Comparison of ENCODE assay signal across 17 cellular contexts in genomic region chr10:87920538-87920937, GRCh38. TPM values are rescaled to one million over a fixed set of nuclear protein-coding genes. Genes with fewer than 3 reads are reported as not detected.
DNase-seq lines count a peak whose midpoint lies in the region; ATAC-seq, FAIRE-seq and TF ChIP-seq lines count a peak whose summit lies in the region.
"Had no signal": no experiment of that assay in that cellular context is flagged by ENCODE, and none has a peak within 500 bp of the region (broad histone marks: within the 10 kb centered on the region; RNA-seq: fewer than 3 reads in every experiment).

No MANE protein-coding gene starts in this region.

- TF ChIP-seq EP300 in HepG2 (IDR thresholded peaks at IDR 0.05; ENCODE audit: low read depth in 2 of 2, low read length in 2 of 2) (no peak), HepG2 (CRISPR knock-in tag; IDR thresholded peaks at IDR 0.05; ENCODE audit: borderline replicate concordance) (no peak)

- H3K27me3 Mint-ChIP-seq in astrocyte (ENCODE audit: low read depth, unreplicated experiment) = no peaks in the 10 kb centered on the region
- H3K27me3 Mint-ChIP-seq in stimulated activated naive B cell treated with anti-CD40 and anti-IgM and Interleukin-4, amounts not matched to agents 10 μg/mL and 1 μg/mL and 100 μg/mL, for 72 hours = no peaks in the 10 kb centered on the region
- no peaks in the 10 kb centered on the region for H3K27me3 Mint-ChIP-seq in activated CD8-positive, alpha-beta memory T cell treated with anti-CD3 and anti-CD28 coated beads, Interleukin-2, amount 10 ng/mL, durations not matched to agents 7 days and 5 days

- in situ Hi-C loops in HepG2 (cut with HindIII; ENCODE audit: extremely low pct_ligation_motif_present, low pct_unique_long_range_greater_than_20kb) = no loop called here

- peak overlapping the region; percentile 6 for H3K4me3 Mint-ChIP-seq in astrocyte (ENCODE audit: unreplicated experiment)
- no peak overlapping the region for H3K4me3 Mint-ChIP-seq in stimulated activated naive B cell treated with anti-CD40 and anti-IgM and Interleukin-4, amounts not matched to agents 10 μg/mL and 1 μg/mL and 100 μg/mL, for 72 hours
- no peak overlapping the region for H3K4me3 Mint-ChIP-seq in activated CD8-positive, alpha-beta memory T cell treated with anti-CD3 and anti-CD28 coated beads, Interleukin-2, amount 10 ng/mL, durations not matched to agents 7 days and 5 days
- H3K4me3 Mint-ChIP-seq: CD8-positive, alpha-beta T cell; H9 had no signal

- H3K4me1 Mint-ChIP-seq in astrocyte (ENCODE audit: low read depth, unreplicated experiment) = peaks cover 35% of the 10 kb centered on the region
- peaks cover 44 to 84% of the 10 kb centered on the region in 2 donors for H3K4me1 Mint-ChIP-seq in stimulated activated naive B cell treated with anti-CD40 and anti-IgM and Interleukin-4, amounts not matched to agents 10 μg/mL and 1 μg/mL and 100 μg/mL, for 72 hours
- H3K4me1 Mint-ChIP-seq in activated CD8-positive, alpha-beta memory T cell treated with anti-CD3 and anti-CD28 coated beads, Interleukin-2, amount 10 ng/mL, durations not matched to agents 7 days and 5 days = peaks cover 20% of the 10 kb centered on the region

- no TSS peak for BruUV-seq in HepG2 (replicated peaks; lab: Mats Ljungman, UMichigan)

- intact Hi-C loops in HepG2 (cut with micrococcal nuclease; ENCODE audit: unreplicated experiment) = no loop called here
- intact Hi-C loops in right lobe of liver (cut with DNase I) = no loop called here

- no peak for DNase-seq in HepG2 (ENCODE audit: low spot score)
- no peak for DNase-seq in right lobe of liver
- no peak for DNase-seq in astrocyte (ENCODE audit: low read depth)
- no peak for DNase-seq in stimulated activated naive B cell treated with anti-CD40 and anti-IgM and Interleukin-4, amounts not matched to agents 10 μg/mL and 1 μg/mL and 100 μg/mL, for 72 hours
- DNase-seq in AML-193 (lab: John Stamatoyannopoulos, UW) = no peak
- no peak for DNase-seq in T-helper 9 cell
- no peak for DNase-seq in activated CD8-positive, alpha-beta memory T cell treated with anti-CD3 and anti-CD28 coated beads, Interleukin-2, amount 10 ng/mL, durations not matched to agents 7 days and 5 days
- DNase-seq: Calu3; CD8-positive, alpha-beta T cell; DMS79 treated with DMSO at 0.1 percent for 48 hours; H9 had no signal

- no peaks in the 10 kb centered on the region for H4K20me1 ChIP-seq in HepG2 (ENCODE audit: insufficient read depth, low read length)
- H4K20me1 ChIP-seq in astrocyte (ENCODE audit: insufficient read depth, low read length) = peaks cover 98% of the 10 kb centered on the region

- H3K4me2 ChIP-seq in HepG2 (ENCODE audit: low read depth, low read length) (no peak overlapping the region), astrocyte (ENCODE audit: low read length) (no peak overlapping the region)
- H3K4me2 ChIP-seq: A549; BLaER1 treated with 17β-estradiol and CSF1 and Interleukin-3, amounts not matched to agents 10 nM and 100 nM had no signal

- POLR2A ChIA-PET in HepG2 (lab: Yijun Ruan, JAX) (no interaction called here), HEK293 (lab: Yijun Ruan, JAX) (interaction anchor here (0.7 kb wide), 1 partner anchor 844 kb away, joined by 4 read pairs; no protein-coding TSS in a partner anchor)

- H3K4me1 ChIP-seq in HepG2 (ENCODE audit: insufficient read depth, low read length) (peaks cover 6% of the 10 kb centered on the region; the same call in 1 of the 2 replicates), right lobe of liver (peaks cover 0 to 27% (median 0%) of the 10 kb centered on the region in 4 donors), HEK293 (ENCODE audit: control insufficient read depth, insufficient read depth, low read length) (peaks cover 11% of the 10 kb centered on the region), astrocyte (ENCODE audit: insufficient read depth, low read length) (peaks cover 4% of the 10 kb centered on the region)

- H3K9me3 ChIP-seq in HepG2 (ENCODE audit: low read length) (no peaks in the 10 kb centered on the region), right lobe of liver (no peaks in the 10 kb centered on the region), HEK293 (ENCODE audit: control insufficient read depth, insufficient read depth, low read depth, low read length) (no peaks in the 10 kb centered on the region), astrocyte (ENCODE audit: insufficient read depth, low read depth, low read length) (no peaks in the 10 kb centered on the region)
- H3K9me3 ChIP-seq: A549 had no signal

- WGBS in HepG2 (ENCODE audit: low lambda C conversion rate) = 99% methylated on average over 4 of the region's 4 CpGs
- WGBS in right lobe of liver (ENCODE audit: insufficient coverage, low coverage, low lambda C conversion rate, missing lambda C conversion rate) = no CpG with 5 or more reads among the region's 4 CpGs

- H3K27me3 ChIP-seq in HepG2 (ENCODE audit: control insufficient read depth in 1 of 2, insufficient read depth in 2 of 2, low read length in 2 of 2) (no peaks in the 10 kb centered on the region), right lobe of liver (no peaks in the 10 kb centered on the region), astrocyte (ENCODE audit: insufficient read depth, low read length) (no peaks in the 10 kb centered on the region)
- H3K27me3 ChIP-seq: BLaER1 treated with 17β-estradiol and CSF1 and Interleukin-3, amounts not matched to agents 10 nM and 100 nM had no signal

- no peak overlapping the region for H3K27ac Mint-ChIP-seq in astrocyte (ENCODE audit: unreplicated experiment)
- peak overlapping the region; percentile 25 for H3K27ac Mint-ChIP-seq in stimulated activated naive B cell treated with anti-CD40 and anti-IgM and Interleukin-4, amounts not matched to agents 10 μg/mL and 1 μg/mL and 100 μg/mL, for 72 hours
- no peak overlapping the region for H3K27ac Mint-ChIP-seq in activated CD8-positive, alpha-beta memory T cell treated with anti-CD3 and anti-CD28 coated beads, Interleukin-2, amount 10 ng/mL, durations not matched to agents 7 days and 5 days
- H3K27ac Mint-ChIP-seq: CD8-positive, alpha-beta T cell had no signal

- TF ChIP-seq POLR2A in HepG2 (IDR thresholded peaks at IDR 0.05; ENCODE audit: insufficient read depth in 1 of 2, low read depth in 2 of 2, low read length in 2 of 2) = no peak
- TF ChIP-seq POLR2A in right lobe of liver (IDR thresholded peaks at IDR 0.05) = no peak

- H3K27ac ChIP-seq in HepG2 (ENCODE audit: extremely low read length, insufficient read depth, low read length) (no peak overlapping the region), right lobe of liver (no peak overlapping the region), HEK293 (ENCODE audit: extremely low read depth, low read depth, low read length) (no peak overlapping the region), astrocyte (ENCODE audit: low read depth, low read length) (no peak overlapping the region)
- H3K27ac ChIP-seq: 22Rv1; A549; BLaER1 treated with 17β-estradiol and CSF1 and Interleukin-3, amounts not matched to agents 10 nM and 100 nM had no signal

- H3K36me3 ChIP-seq in HepG2 (replicated peaks in 1 of 2; ENCODE audit: control insufficient read depth in 1 of 2, insufficient read depth in 2 of 2, low read length in 2 of 2) = peaks cover 0 to 6% of the 10 kb centered on the region in 2 experiments; a peak in 3 of 5 replicates
- H3K36me3 ChIP-seq in right lobe of liver = no peaks in the 10 kb centered on the region
- H3K36me3 ChIP-seq in HEK293 (ENCODE audit: control insufficient read depth in 2 of 2, insufficient read depth in 1 of 2, low read length in 2 of 2) = peaks cover 0 to 7% of the 10 kb centered on the region in 2 experiments; a peak in 2 of 3 replicates
- peaks cover 2% of the 10 kb centered on the region for H3K36me3 ChIP-seq in astrocyte (ENCODE audit: insufficient read depth, low read length)

- ATAC-seq in HepG2 (no peak), right lobe of liver (no peak)
- no peak for ATAC-seq in stimulated activated naive B cell treated with anti-CD40 and anti-IgM and Interleukin-4, amounts not matched to agents 10 μg/mL and 1 μg/mL and 100 μg/mL, for 72 hours (replicated peaks)
- ATAC-seq in activated CD8-positive, alpha-beta memory T cell treated with anti-CD3 and anti-CD28 coated beads, Interleukin-2, amount 10 ng/mL, durations not matched to agents 7 days and 5 days = no peak
- ATAC-seq: A549; CD8-positive, alpha-beta T cell had no signal

- FAIRE-seq in HepG2 (lab: Jason Lieb, UNC) (no peak), astrocyte (lab: Jason Lieb, UNC) (no peak)
- FAIRE-seq: A549, GM19239, H1 had no signal

- H3K79me2 ChIP-seq in HepG2 (ENCODE audit: insufficient read depth, low read length) = peaks cover 55% of the 10 kb centered on the region
- peaks cover 100% of the 10 kb centered on the region for H3K79me2 ChIP-seq in astrocyte (ENCODE audit: insufficient read depth, low read length)

- peaks cover 3% of the 10 kb centered on the region for H3K9me3 Mint-ChIP-seq in astrocyte (ENCODE audit: unreplicated experiment)
- H3K9me3 Mint-ChIP-seq in stimulated activated naive B cell treated with anti-CD40 and anti-IgM and Interleukin-4, amounts not matched to agents 10 μg/mL and 1 μg/mL and 100 μg/mL, for 72 hours = peaks cover 0 to 9% of the 10 kb centered on the region in 2 donors
- no peaks in the 10 kb centered on the region for H3K9me3 Mint-ChIP-seq in activated CD8-positive, alpha-beta memory T cell treated with anti-CD3 and anti-CD28 coated beads, Interleukin-2, amount 10 ng/mL, durations not matched to agents 7 days and 5 days (ENCODE audit: low read depth)
- H3K9me3 Mint-ChIP-seq: H9 had no signal

- CTCF ChIA-PET in HepG2 (lab: Yijun Ruan, JAX; ENCODE audit: low intra/inter-chr PET ratio, low total read pairs) (no interaction called here), HEK293 (lab: Yijun Ruan, JAX) (no interaction called here)
- CTCF ChIA-PET in activated CD8-positive, alpha-beta memory T cell treated with anti-CD3 and anti-CD28 coated beads, Interleukin-2, amount 10 ng/mL, durations not matched to agents 7 days and 5 days (lab: Charles Lee) = no interaction called here

- TF ChIP-seq RAD21 in HepG2 (CRISPR knock-in tag; IDR thresholded peaks at IDR 0.05) = no peak

- H2AFZ ChIP-seq in HepG2 (ENCODE audit: low read length) (no peak overlapping the region), astrocyte (ENCODE audit: low read depth, low read length) (no peak overlapping the region)

- peaks cover 11% of the 10 kb centered on the region for H3K36me3 Mint-ChIP-seq in astrocyte (ENCODE audit: low read depth, unreplicated experiment)
- peaks cover 48 to 76% of the 10 kb centered on the region in 2 donors for H3K36me3 Mint-ChIP-seq in stimulated activated naive B cell treated with anti-CD40 and anti-IgM and Interleukin-4, amounts not matched to agents 10 μg/mL and 1 μg/mL and 100 μg/mL, for 72 hours
- peaks cover 57% of the 10 kb centered on the region for H3K36me3 Mint-ChIP-seq in activated CD8-positive, alpha-beta memory T cell treated with anti-CD3 and anti-CD28 coated beads, Interleukin-2, amount 10 ng/mL, durations not matched to agents 7 days and 5 days

- no peak overlapping the region for H3K9ac ChIP-seq in HepG2 (ENCODE audit: insufficient read depth, low read depth, low read length)
- no peak overlapping the region for H3K9ac ChIP-seq in astrocyte (ENCODE audit: low read length)
- H3K9ac ChIP-seq: BLaER1 treated with 17β-estradiol and CSF1 and Interleukin-3, amounts not matched to agents 10 nM and 100 nM had no signal

- no peak for TF ChIP-seq CTCF in HepG2 (CRISPR knock-in tag; IDR thresholded peaks at IDR 0.05)
- TF ChIP-seq CTCF in right lobe of liver (IDR thresholded peaks at IDR 0.05) = no peak
- no peak for TF ChIP-seq CTCF in HEK293 (tag by site-specific recombination; IDR thresholded peaks at IDR 0.05)
- TF ChIP-seq CTCF in astrocyte (IDR thresholded peaks at IDR 0.05; ENCODE audit: insufficient read depth, low read depth, low read length) = no peak

- no peak overlapping the region for H3K4me3 ChIP-seq in HepG2 (replicated peaks in 1 of 3; ENCODE audit: insufficient read depth in 1 of 3, low read depth in 2 of 3, low read length in 3 of 3)
- H3K4me3 ChIP-seq in right lobe of liver = no peak overlapping the region
- no peak overlapping the region for H3K4me3 ChIP-seq in HEK293 (ENCODE audit: low read depth, low read length)
- H3K4me3 ChIP-seq in astrocyte (ENCODE audit: insufficient read depth, low read depth, low read length) = no peak overlapping the region
- H3K4me3 ChIP-seq: A549; BLaER1 treated with 17β-estradiol and CSF1 and Interleukin-3, amounts not matched to agents 10 nM and 100 nM had no signal

RNA-seq across cellular contexts. Expression of gene PTEN, which starts 57.1 kb away (rescaled TPM):
- 53.4 and 61.3 TPM in 2 replicates for total RNA-seq in HepG2 (2016; rRNA removed; fragmentation: Illumina TruSeq; extraction: Trizol)
- total RNA-seq in HepG2 (2016; cell fraction: cytosol; rRNA removed; fragmentation: Illumina TruSeq; extraction: Trizol; ENCODE audit: low read depth) = 82.4 and 88.0 TPM in 2 replicates
- total RNA-seq in HepG2 (2016; cell fraction: insoluble cytoplasmic fraction; rRNA removed; fragmentation: Illumina TruSeq; extraction: Trizol) = 47.2 and 66.2 TPM in 2 replicates
- 81.1 and 107 TPM in 2 replicates for total RNA-seq in HepG2 (2016; cell fraction: membrane; rRNA removed; fragmentation: Illumina TruSeq; extraction: Trizol)
- total RNA-seq in HepG2 (2016; cell fraction: nucleus; rRNA removed; fragmentation: Illumina TruSeq; extraction: Trizol) = 127 and 136 TPM in 2 replicates
- polyA plus RNA-seq in HepG2 (2011; rRNA removed) = 21.4 and 30.3 TPM in 2 replicates
- polyA plus RNA-seq in HepG2 (2011; cell fraction: cytosol; rRNA removed) = 7.0 and 9.2 TPM in 2 replicates
- 16.9 and 17.8 TPM in 2 replicates for polyA plus RNA-seq in HepG2 (2011; cell fraction: nucleus; rRNA removed)
- 34.8 and 38.6 TPM in 2 replicates for polyA plus RNA-seq in HepG2 (2012)
- polyA plus RNA-seq in HepG2 (2016; cell fraction: cytosol; fragmentation: Illumina TruSeq; extraction: Trizol; ENCODE audit: low read depth) = 34.1 and 35.2 TPM in 2 replicates
- 41.9 and 43.9 TPM in 2 replicates for polyA plus RNA-seq in HepG2 (2016; cell fraction: insoluble cytoplasmic fraction; fragmentation: Illumina TruSeq; extraction: Trizol; ENCODE audit: low read depth)
- 60.0 and 64.3 TPM in 2 replicates for polyA plus RNA-seq in HepG2 (2016; cell fraction: membrane; fragmentation: Illumina TruSeq; extraction: Trizol; ENCODE audit: low read depth)
- 62.6 and 63.9 TPM in 2 replicates for polyA plus RNA-seq in HepG2 (2016; cell fraction: nucleus; fragmentation: Illumina TruSeq; extraction: Trizol; ENCODE audit: insufficient read depth, low read depth)
- 18.6 and 85.7 TPM in 2 replicates for polyA minus RNA-seq in HepG2 (2011; rRNA and poly(A)+ RNA removed; ENCODE audit: low replicate concordance)
- 43.6 and 59.8 TPM in 2 replicates for polyA minus RNA-seq in HepG2 (2011; cell fraction: cytosol; rRNA and poly(A)+ RNA removed)
- polyA minus RNA-seq in HepG2 (2011; cell fraction: nucleus; rRNA and poly(A)+ RNA removed) = 255 and 302 TPM in 2 replicates
- total RNA-seq in right lobe of liver = 10 to 100 TPM; 37.5 to 73.7 (median 50.4) TPM
- 90.3 and 99.2 TPM in 2 replicates for total RNA-seq in astrocyte
- 10 to 100 TPM; 73.7 to 90.4 TPM for total RNA-seq in activated CD8-positive, alpha-beta memory T cell treated with anti-CD3 and anti-CD28 coated beads, Interleukin-2, amount 10 ng/mL, durations not matched to agents 7 days and 5 days

RNA-seq across cellular contexts. Expression of gene KLLN, which starts 57.2 kb away (rescaled TPM):
- total RNA-seq in HepG2 (2016; rRNA removed; fragmentation: Illumina TruSeq; extraction: Trizol) (0.39 and 0.44 TPM in 2 replicates), right lobe of liver (under 1 TPM in 5 of 6 experiments, not detected in 1; 0.24 to 0.53 (median 0.34) TPM), astrocyte (1.4 and 1.5 TPM in 2 replicates)
- total RNA-seq in HepG2 (2016; cell fraction: cytosol; rRNA removed; fragmentation: Illumina TruSeq; extraction: Trizol; ENCODE audit: low read depth) = 0.53 and 0.61 TPM in 2 replicates
- 0.45 and 0.46 TPM in 2 replicates for total RNA-seq in HepG2 (2016; cell fraction: insoluble cytoplasmic fraction; rRNA removed; fragmentation: Illumina TruSeq; extraction: Trizol)
- total RNA-seq in HepG2 (2016; cell fraction: membrane; rRNA removed; fragmentation: Illumina TruSeq; extraction: Trizol) = 0.68 and 0.76 TPM in 2 replicates
- 0.56 and 0.63 TPM in 2 replicates for total RNA-seq in HepG2 (2016; cell fraction: nucleus; rRNA removed; fragmentation: Illumina TruSeq; extraction: Trizol)
- 0.08 and 0.12 TPM in 2 replicates for polyA plus RNA-seq in HepG2 (2011; rRNA removed)
- 0.12 and 0.14 TPM in 2 replicates for polyA plus RNA-seq in HepG2 (2011; cell fraction: cytosol; rRNA removed)
- polyA plus RNA-seq in HepG2 (2011; cell fraction: nucleus; rRNA removed) = 0.19 and 0.23 TPM in 2 replicates
- polyA plus RNA-seq in HepG2 (2012) = 0.15 and 0.34 TPM in 2 replicates
- polyA plus RNA-seq in HepG2 (2016; cell fraction: cytosol; fragmentation: Illumina TruSeq; extraction: Trizol; ENCODE audit: low read depth) = 0.06 and 0.10 TPM in 2 replicates
- 0.38 and 0.51 TPM in 2 replicates for polyA plus RNA-seq in HepG2 (2016; cell fraction: insoluble cytoplasmic fraction; fragmentation: Illumina TruSeq; extraction: Trizol; ENCODE audit: low read depth)
- 0.28 and 0.29 TPM in 2 replicates for polyA plus RNA-seq in HepG2 (2016; cell fraction: membrane; fragmentation: Illumina TruSeq; extraction: Trizol; ENCODE audit: low read depth)
- polyA plus RNA-seq in HepG2 (2016; cell fraction: nucleus; fragmentation: Illumina TruSeq; extraction: Trizol; ENCODE audit: insufficient read depth, low read depth) = 0.27 TPM in 2 replicates
- polyA minus RNA-seq in HepG2 (2011; rRNA and poly(A)+ RNA removed; ENCODE audit: low replicate concordance) = 0.64 and 3.7 TPM in 2 replicates
- 0.20 and 0.35 TPM in 2 replicates for polyA minus RNA-seq in HepG2 (2011; cell fraction: cytosol; rRNA and poly(A)+ RNA removed)
- 0.75 and 1.0 TPM in 2 replicates for polyA minus RNA-seq in HepG2 (2011; cell fraction: nucleus; rRNA and poly(A)+ RNA removed)
- total RNA-seq in activated CD8-positive, alpha-beta memory T cell treated with anti-CD3 and anti-CD28 coated beads, Interleukin-2, amount 10 ng/mL, durations not matched to agents 7 days and 5 days = under 1 TPM; 0.67 to 0.84 TPM
